ENCODE assay signal across 23 cellular contexts in genomic region chr2:181188605-181189004, GRCh38.
"Had no signal": no experiment of that assay in that cellular context is flagged by ENCODE, and none has a peak within 500 bp of the region (broad histone marks: within the 10 kb centered on the region; RNA-seq: fewer than 3 reads in every experiment).

No MANE protein-coding gene starts in this region.

- DNase-seq: activated CD4-positive, alpha-beta T cell treated with anti-CD3 and anti-CD28 coated beads for 1 hour; activated CD8-positive, alpha-beta memory T cell treated with anti-CD3 and anti-CD28 coated beads, Interleukin-2, amount 50 U/mL, for 4 hours; activated naive CD4-positive, alpha-beta T cell; activated T-cell treated with anti-CD3 and anti-CD28 coated beads, Interleukin-2, amount 50 U/mL, for 4 hours; adrenal gland; central memory CD4-positive, alpha-beta T cell; dermis blood vessel endothelial cell; effector memory CD4-positive, alpha-beta T cell; foreskin keratinocyte; lower lobe of right lung; mesendoderm; mucosa of descending colon; naive B cell; pancreas; psoas muscle; spleen; stimulated activated CD4-positive, alpha-beta T cell treated with anti-CD3 and anti-CD28 coated beads, Interleukin-4, amount 100 ng/mL, for 24 hours; stimulated activated naive CD4-positive, alpha-beta T cell treated with Interleukin-2 at 50 U/mL for 16 hours had no signal

- H3K4me3 ChIP-seq: adrenal gland, ascending aorta, lower lobe of right lung, mucosa of descending colon, pancreas, psoas muscle, right atrium auricular region, spleen, thoracic aorta, vagina had no signal

- H3K9me3 ChIP-seq: adrenal gland, ascending aorta, lower lobe of right lung, mucosa of descending colon, neutrophil, pancreas, psoas muscle, right atrium auricular region, spleen, thoracic aorta, vagina had no signal

- H3K4me1 ChIP-seq: adrenal gland, ascending aorta, foreskin keratinocyte, lower lobe of right lung, pancreas, psoas muscle, right atrium auricular region, vagina had no signal

- H3K27me3 ChIP-seq: adrenal gland, ascending aorta, foreskin keratinocyte, neutrophil, pancreas, right atrium auricular region, spleen, vagina had no signal

- H3K27ac ChIP-seq: adrenal gland, ascending aorta, foreskin keratinocyte, lower lobe of right lung, neutrophil, pancreas, psoas muscle, right atrium auricular region, spleen, thoracic aorta, vagina had no signal

- H3K36me3 ChIP-seq: adrenal gland, ascending aorta, lower lobe of right lung, neutrophil, pancreas, right atrium auricular region, spleen, thoracic aorta, vagina had no signal
